In genomic region chr18:62596145-62597005, GRCh38 we compare ENCODE assay signal across 9 cellular contexts.
DNase-seq lines count a peak whose midpoint lies in the region; ATAC-seq and TF ChIP-seq lines count a peak whose summit lies in the region.
"Had no signal": no experiment of that assay in that cellular context is flagged by ENCODE, and none has a peak within 500 bp of the region (broad histone marks: within the 10 kb centered on the region; RNA-seq: fewer than 3 reads in every experiment).

No MANE protein-coding gene starts in this region.

- no peaks in the 10 kb centered on the region for H3K9me3 ChIP-seq in A673 (ENCODE audit: low read depth, low read length, poor library complexity, severe bottlenecking)
- peaks cover 6% of the 10 kb centered on the region; the same call in 1 of the 2 replicates for H3K9me3 ChIP-seq in HUES6 (ENCODE audit: control insufficient read depth, insufficient read depth, low read depth, low read length)
- no peaks in the 10 kb centered on the region for H3K9me3 ChIP-seq in mucosa of rectum (ENCODE audit: control insufficient read depth in 2 of 2, low read length in 2 of 2)

- H3K4me3 ChIP-seq in A673 (ENCODE audit: low read depth, low read length, poor library complexity, severe bottlenecking) (peak overlapping the region; percentile 38), HUES6 (ENCODE audit: low read depth, low read length) (peak overlapping the region; percentile 70), epithelial cell of esophagus (ENCODE audit: low read length) (peak overlapping the region; percentile 21), mucosa of rectum (ENCODE audit: low read length in 2 of 2) (peak overlapping the region; percentile 10 to 20)

- H3K9ac ChIP-seq in HUES6 (ENCODE audit: low read length) (peak overlapping the region; percentile 23), mucosa of rectum (ENCODE audit: low read depth in 1 of 2, low read length in 2 of 2) (no peak overlapping the region)

- intact Hi-C loops in A673 (cut with micrococcal nuclease; ENCODE audit: unreplicated experiment) = no loop called here

- H3K27ac ChIP-seq in A673 (ENCODE audit: low read depth, low read length, poor library complexity, severe bottlenecking) = no peak overlapping the region
- no peak overlapping the region for H3K27ac ChIP-seq in HUES6 (ENCODE audit: low read depth, low read length)
- H3K27ac ChIP-seq in mucosa of rectum (ENCODE audit: low read depth in 2 of 2, low read length in 2 of 2) = no peak overlapping the region

- POLR2A ChIA-PET in A673 (lab: Charles Lee; ENCODE audit: low non-redundant PET) = no interaction called here

- CTCF ChIA-PET in A673 (lab: Charles Lee) = no interaction called here

- no peak for ATAC-seq in GM21717 (IDR thresholded peaks at IDR 0.05; ENCODE audit: unreplicated experiment)
- ATAC-seq in HG03159 (IDR thresholded peaks at IDR 0.05; ENCODE audit: unreplicated experiment) = no peak

- H3K4me1 ChIP-seq in A673 (ENCODE audit: insufficient read depth, low read length, poor library complexity, severe bottlenecking) = no peaks in the 10 kb centered on the region
- H3K4me1 ChIP-seq in HUES6 (ENCODE audit: control insufficient read depth, insufficient read depth, low read length) = no peaks in the 10 kb centered on the region; the same call in 1 of the 2 replicates
- no peaks in the 10 kb centered on the region for H3K4me1 ChIP-seq in mucosa of rectum (ENCODE audit: control insufficient read depth in 2 of 2, insufficient read depth in 2 of 2, low read length in 2 of 2)

- no peaks in the 10 kb centered on the region for H3K36me3 ChIP-seq in A673 (ENCODE audit: insufficient read depth, low read length, poor library complexity, severe bottlenecking)
- no peaks in the 10 kb centered on the region for H3K36me3 ChIP-seq in HUES6 (ENCODE audit: control insufficient read depth, insufficient read depth, low read length)
- no peaks in the 10 kb centered on the region for H3K36me3 ChIP-seq in mucosa of rectum (ENCODE audit: control insufficient read depth in 2 of 2, insufficient read depth in 2 of 2, low read length in 2 of 2)

- DNase-seq in A673 (ENCODE audit: low spot score) = peak; percentile 6
- peak; percentile 10 for DNase-seq in epithelial cell of esophagus (ENCODE audit: low read depth)
- DNase-seq in 8988T = no peak
- DNase-seq in UCSD-AML1 (lab: John Stamatoyannopoulos, UW; ENCODE audit: unreplicated experiment) = no peak
- DNase-seq: T-helper 9 cell had no signal

- BruUV-seq in A673 (replicated peaks; lab: Mats Ljungman, UMichigan) = no TSS peak

- TF ChIP-seq CTCF in A673 (conservative IDR thresholded peaks at IDR 0.05; ENCODE audit: low read depth, low read length) = no peak
- TF ChIP-seq CTCF in epithelial cell of esophagus (IDR thresholded peaks at IDR 0.05; ENCODE audit: insufficient read depth, low read depth, low read length, missing control alignments) = no peak

- H3K27me3 ChIP-seq in A673 (replicated peaks; ENCODE audit: insufficient read depth, low read depth, low read length, poor library complexity) = peaks cover 40% of the 10 kb centered on the region
- peaks cover 52% of the 10 kb centered on the region for H3K27me3 ChIP-seq in HUES6 (ENCODE audit: control insufficient read depth, insufficient read depth, low read length)
- H3K27me3 ChIP-seq in mucosa of rectum (ENCODE audit: control insufficient read depth in 2 of 2, insufficient read depth in 2 of 2, low read length in 2 of 2) = peaks cover 18 to 21% of the 10 kb centered on the region in 2 donors

Comparison
In these comparisons a context has a peak if more than half of its experiments do, and no peak if none do; other contexts are left out.
1. DNase-seq: peak in A673 (single experiment) and epithelial cell of esophagus (single experiment); none in 8988T (single experiment) and UCSD-AML1 (single experiment).
2. H3K4me3 ChIP-seq: peak in every context shown above with its lines; median percentile 70 in HUES6; 38 in A673; 21 in epithelial cell of esophagus; 15 in mucosa of rectum.